24 cellular contexts compared by ENCODE assay signal in genomic region chr2:217045725-217046475, GRCh38.
A peak's percentile ranks its signal among the peaks of the same experiment; 100 is the strongest.
DNase-seq lines count a peak whose midpoint lies in the region; ATAC-seq and TF ChIP-seq lines count a peak whose summit lies in the region.
"Had no signal": no experiment of that assay in that cellular context is flagged by ENCODE, and none has a peak within 500 bp of the region (broad histone marks: within the 10 kb centered on the region; RNA-seq: fewer than 3 reads in every experiment).

No MANE protein-coding gene starts in this region.

- no peaks in the 10 kb centered on the region for H3K36me3 Mint-ChIP-seq in chondrocyte (ENCODE audit: low read depth)
- H3K36me3 Mint-ChIP-seq: immature natural killer cell, memory B cell had no signal

- no peaks in the 10 kb centered on the region for H3K9me3 Mint-ChIP-seq in chondrocyte (ENCODE audit: low read depth)
- H3K9me3 Mint-ChIP-seq: immature natural killer cell had no signal

- no peaks in the 10 kb centered on the region for H3K27me3 Mint-ChIP-seq in chondrocyte (ENCODE audit: low read depth)

- peak overlapping the region; percentile 85 for H3K27ac Mint-ChIP-seq in chondrocyte (ENCODE audit: unreplicated experiment)
- H3K27ac Mint-ChIP-seq: dendritic cell treated with granulocyte-macrophage colony-stimulating factor and Interleukin-4, amounts not matched to agents 40 ng/mL and 50 ng/mL, for 4 days; immature natural killer cell; memory B cell; nephron progenitor cell had no signal

- H3K36me3 ChIP-seq in right atrium auricular region (no peaks in the 10 kb centered on the region), transverse colon (no peaks in the 10 kb centered on the region)
- H3K36me3 ChIP-seq: heart left ventricle, SJCRH30 had no signal

- H3K4me1 ChIP-seq in right atrium auricular region, result peaks cover 0 to 8% of the 10 kb centered on the region in 2 donors
- H3K4me1 ChIP-seq in transverse colon, result peaks cover 0 to 6% (median 3%) of the 10 kb centered on the region in 4 donors
- H3K4me1 ChIP-seq: SJCRH30 had no signal

- H3K27me3 ChIP-seq in right atrium auricular region (no peaks in the 10 kb centered on the region), transverse colon (no peaks in the 10 kb centered on the region)
- H3K27me3 ChIP-seq: heart left ventricle, SJCRH30 had no signal

- no peak for TF ChIP-seq CTCF in right atrium auricular region (IDR thresholded peaks at IDR 0.05)
- TF ChIP-seq CTCF in chondrocyte (IDR thresholded peaks at IDR 0.05), result no peak
- TF ChIP-seq CTCF in transverse colon (IDR thresholded peaks at IDR 0.05), result no peak

- TF ChIP-seq POLR2A in transverse colon (IDR thresholded peaks at IDR 0.05), result no peak

- H3K4me1 Mint-ChIP-seq in chondrocyte (ENCODE audit: low read depth), result peaks cover 50% of the 10 kb centered on the region
- H3K4me1 Mint-ChIP-seq: immature natural killer cell, memory B cell had no signal

- H3K27ac ChIP-seq in right atrium auricular region (no peak overlapping the region), transverse colon (peak overlapping the region; percentile 4 to 44 (median 38))
- H3K27ac ChIP-seq: SJCRH30 had no signal

- no peak overlapping the region for H3K4me3 ChIP-seq in right atrium auricular region
- no peak overlapping the region for H3K4me3 ChIP-seq in transverse colon
- H3K4me3 ChIP-seq: heart left ventricle, K562, SJCRH30 had no signal

- DNase-seq in left cardiac atrium (no peak), right atrium auricular region (ENCODE audit: low spot score) (no peak), chondrocyte (ENCODE audit: low spot score) (no peak), left lobe of liver (ENCODE audit: low spot score) (no peak), transverse colon (no peak), KBM-7 (no peak)
- DNase-seq in stimulated activated CD4-positive, alpha-beta T cell treated with anti-CD3 and anti-CD28 coated beads, Interleukin-4, amount 100 ng/mL, for 1 hour, result no peak
- DNase-seq in activated T-cell treated with anti-CD3 and anti-CD28 coated beads, Interleukin-2, amount 50 U/mL, for 1 hour, result no peak
- DNase-seq: activated CD4-positive, alpha-beta T cell treated with anti-CD3 and anti-CD28 coated beads for 1 hour; activated naive CD4-positive, alpha-beta T cell; C1 segment of cervical spinal cord; DMS 273 treated with DMSO at 0.1 percent for 48 hours; heart left ventricle; immature natural killer cell; NCI-H1092; NCI-H69; nephron progenitor cell; SJCRH30; stimulated activated naive CD4-positive, alpha-beta T cell; T1000; trophoblast cell had no signal

- no peak overlapping the region for H3K4me3 Mint-ChIP-seq in chondrocyte (ENCODE audit: unreplicated experiment)
- H3K4me3 Mint-ChIP-seq: dendritic cell treated with granulocyte-macrophage colony-stimulating factor and Interleukin-4, amounts not matched to agents 40 ng/mL and 50 ng/mL, for 4 days; immature natural killer cell; memory B cell; nephron progenitor cell had no signal

- intact Hi-C loops in left cardiac atrium (cut with DNase I), result no loop called here
- intact Hi-C loops in transverse colon (cut with DNase I; ENCODE audit: low total_unique reads), result no loop called here

- 32 to 57% methylated on average over 4 to 7 of the region's 7 CpGs for WGBS in transverse colon (ENCODE audit: low coverage in 1 of 2), 2 donors

- H3K9me3 ChIP-seq in right atrium auricular region (no peaks in the 10 kb centered on the region), transverse colon (no peaks in the 10 kb centered on the region)
- H3K9me3 ChIP-seq: heart left ventricle, SJCRH30 had no signal

- TF ChIP-seq EP300 in transverse colon (IDR thresholded peaks at IDR 0.05; ENCODE audit: low read depth), result no peak

- ATAC-seq in left cardiac atrium, result peak; percentile 22 to 30
- peak; percentile 46 for ATAC-seq in left lobe of liver
- ATAC-seq: K562 had no signal

- in situ Hi-C loops in transverse colon (cut with MboI; ENCODE audit: low pct_ligation_motif_present in 1 of 4, low pct_unique_long_range_greater_than_20kb in 1 of 4, low sequenced_read_pairs in 3 of 4) (no loop called here), KBM-7 (cut with MboI; ENCODE audit: low pct_unique_long_range_greater_than_20kb, low sequenced_read_pairs) (no loop called here)

Comparison
In these comparisons a context has a peak if more than half of its experiments do, and no peak if none do; other contexts are left out.
1. H3K27ac ChIP-seq: peak in transverse colon (4 of 4); none in right atrium auricular region (0 of 2).